ENCODE assay signal across 1 cellular context in the genomic region with DNA sequence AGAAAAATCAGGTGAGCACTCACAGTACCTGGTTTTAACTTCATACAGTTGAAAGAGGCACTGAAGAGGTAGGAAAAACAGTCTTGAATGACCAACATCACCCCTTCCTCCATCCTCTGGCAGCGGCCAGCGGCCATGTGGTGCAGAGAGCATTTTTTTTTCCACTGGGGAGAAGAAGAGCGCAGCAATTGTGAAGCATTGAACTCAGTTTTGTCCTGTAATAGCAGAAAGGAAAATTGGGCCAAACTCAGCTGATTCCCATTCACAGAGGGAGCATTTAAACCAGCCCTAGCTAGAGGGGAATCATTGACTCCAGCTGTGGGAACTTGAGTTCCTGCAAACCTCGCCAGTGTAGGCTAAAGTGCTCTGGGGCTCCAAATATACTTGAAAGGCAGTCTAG.
TF ChIP-seq lines count a peak whose summit lies in the region.

No MANE protein-coding gene starts in this region.

TF ChIP-seq in H1, 55 proteins besides CTCF, POLR2A, EP300 and RAD21:
- TF ChIP-seq CEBPB (IDR thresholded peaks at IDR 0.05; ENCODE audit: low read depth, low read length): no peak
- no peak for TF ChIP-seq PHF8 (conservative IDR thresholded peaks at IDR 0.05; ENCODE audit: low read depth, low read length)
- TF ChIP-seq BCL11A (IDR thresholded peaks at IDR 0.05; ENCODE audit: low read depth in 2 of 2, low read length in 2 of 2): no peak
- no peak for TF ChIP-seq SP2 (IDR thresholded peaks at IDR 0.05; ENCODE audit: low read length)
- TF ChIP-seq TBP (IDR thresholded peaks at IDR 0.05; ENCODE audit: low read depth, low read length): no peak
- TF ChIP-seq, protein P1, sequence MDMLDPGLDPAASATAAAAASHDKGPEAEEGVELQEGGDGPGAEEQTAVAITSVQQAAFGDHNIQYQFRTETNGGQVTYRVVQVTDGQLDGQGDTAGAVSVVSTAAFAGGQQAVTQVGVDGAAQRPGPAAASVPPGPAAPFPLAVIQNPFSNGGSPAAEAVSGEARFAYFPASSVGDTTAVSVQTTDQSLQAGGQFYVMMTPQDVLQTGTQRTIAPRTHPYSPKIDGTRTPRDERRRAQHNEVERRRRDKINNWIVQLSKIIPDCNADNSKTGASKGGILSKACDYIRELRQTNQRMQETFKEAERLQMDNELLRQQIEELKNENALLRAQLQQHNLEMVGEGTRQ (IDR thresholded peaks at IDR 0.05; ENCODE audit: low read length): no peak
- TF ChIP-seq, protein P2, sequence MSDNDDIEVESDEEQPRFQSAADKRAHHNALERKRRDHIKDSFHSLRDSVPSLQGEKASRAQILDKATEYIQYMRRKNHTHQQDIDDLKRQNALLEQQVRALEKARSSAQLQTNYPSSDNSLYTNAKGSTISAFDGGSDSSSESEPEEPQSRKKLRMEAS (IDR thresholded peaks at IDR 0.05): no peak
- TF ChIP-seq KDM1A (IDR thresholded peaks at IDR 0.05; ENCODE audit: borderline replicate concordance, low read length): no peak
- no peak for TF ChIP-seq NANOG (IDR thresholded peaks at IDR 0.05; ENCODE audit: insufficient read depth, low read depth, low read length, poor library complexity, severe bottlenecking)
- no peak for TF ChIP-seq NRF1 (IDR thresholded peaks at IDR 0.05; ENCODE audit: low read depth, low read length)
- no peak for TF ChIP-seq KDM4A (IDR thresholded peaks at IDR 0.05; ENCODE audit: low read depth, low read length, severe bottlenecking)
- no peak for TF ChIP-seq CHD1 (IDR thresholded peaks at IDR 0.05; ENCODE audit: low read depth, low read length)
